ENCODE assay signal across 15 cellular contexts in the genomic region with DNA sequence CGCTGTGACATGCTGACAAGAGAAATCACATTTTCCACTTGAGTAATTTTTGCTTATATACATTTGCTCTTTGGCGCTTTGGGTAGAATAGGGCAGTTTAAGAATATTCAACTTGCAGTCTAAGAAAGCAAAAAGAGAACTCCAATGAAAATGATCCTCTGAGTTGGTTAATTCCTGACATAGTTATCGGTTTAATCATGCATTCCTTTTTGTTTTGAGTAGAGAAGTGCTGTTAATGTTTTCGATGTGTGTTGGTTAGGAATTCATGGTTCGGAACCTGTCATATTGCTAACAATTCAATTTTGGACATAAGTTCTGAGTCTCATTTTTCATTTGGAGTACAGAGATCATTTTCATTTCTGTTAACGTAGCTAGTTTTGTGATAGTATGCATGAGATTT.
DNase-seq lines count a peak whose midpoint lies in the region; ATAC-seq, FAIRE-seq and TF ChIP-seq lines count a peak whose summit lies in the region.
"Had no signal": no experiment of that assay in that cellular context is flagged by ENCODE, and none has a peak within 500 bp of the region (broad histone marks: within the 10 kb centered on the region; RNA-seq: fewer than 3 reads in every experiment).

No MANE protein-coding gene starts in this region.

- peak overlapping the region; percentile 93 for H2BK5ac ChIP-seq in IMR-90 (ENCODE audit: low read depth, low read length, poor library complexity, severe bottlenecking)

- H3K4me1 ChIP-seq in IMR-90 (ENCODE audit: control insufficient read depth, insufficient read depth, low read length) (no peaks in the 10 kb centered on the region; the same call in 1 of the 2 replicates), mesodermal cell (ENCODE audit: control insufficient read depth, insufficient read depth, low read length, poor library complexity, severe bottlenecking) (peaks cover 13% of the 10 kb centered on the region), pancreas (no peaks in the 10 kb centered on the region)
- H3K4me1 ChIP-seq: BLaER1 treated with 17β-estradiol and CSF1 and Interleukin-3, amounts not matched to agents 10 nM and 100 nM had no signal

- no peak for FAIRE-seq in pancreas (lab: Jason Lieb, UNC)

- peak overlapping the region in 1 of 2 experiments; percentile 75; a peak in 1 of 4 replicates for H4K8ac ChIP-seq in IMR-90 (ENCODE audit: low read depth in 2 of 2, low read length in 2 of 2)

- CTCF ChIA-PET in IMR-90 (lab: Yijun Ruan, JAX), result no interaction called here

- H3K27me3 ChIP-seq in IMR-90 (ENCODE audit: control insufficient read depth, insufficient read depth, low read length), result no peaks in the 10 kb centered on the region
- no peaks in the 10 kb centered on the region for H3K27me3 ChIP-seq in pancreas
- H3K27me3 ChIP-seq: BLaER1 treated with 17β-estradiol and CSF1 and Interleukin-3, amounts not matched to agents 10 nM and 100 nM had no signal

- POLR2A ChIA-PET in IMR-90 (lab: Charles Lee; ENCODE audit: unreplicated experiment), result no interaction called here

- H3K23ac ChIP-seq in IMR-90 (ENCODE audit: low read depth, low read length), result no peak overlapping the region

- no peak overlapping the region for H3K4me3 ChIP-seq in IMR-90 (ENCODE audit: insufficient read depth, low read depth, low read length)
- H3K4me3 ChIP-seq in cardiac fibroblast (replicated peaks in 1 of 2; ENCODE audit: low read depth in 2 of 2, low read length in 2 of 2), result no peak overlapping the region
- H3K4me3 ChIP-seq in mesodermal cell (ENCODE audit: extremely low read depth, insufficient read depth, low read length, poor library complexity, severe bottlenecking), result no peak overlapping the region
- H3K4me3 ChIP-seq in pancreas, result no peak overlapping the region
- H3K4me3 ChIP-seq: BLaER1 treated with 17β-estradiol and CSF1 and Interleukin-3, amounts not matched to agents 10 nM and 100 nM had no signal

- no peak overlapping the region for H3K14ac ChIP-seq in IMR-90 (replicated peaks; ENCODE audit: low read depth, low read length)

- H2BK15ac ChIP-seq in IMR-90 (ENCODE audit: low read depth, low read length), result no peak overlapping the region

- H3K4ac ChIP-seq in IMR-90 (ENCODE audit: low read depth, low read length), result peak overlapping the region; percentile 74; the same call in 1 of the 2 replicates

- no peak for TF ChIP-seq RAD21 in IMR-90 (IDR thresholded peaks at IDR 0.05; ENCODE audit: low read length)

- ATAC-seq in IMR-90 (ENCODE audit: low read depth) (peak; percentile 90), pancreas (no peak), HG03135 (IDR thresholded peaks at IDR 0.05; ENCODE audit: unreplicated experiment) (no peak)
- ATAC-seq: activated CD8-positive, alpha-beta memory T cell treated with anti-CD3 and anti-CD28 coated beads, Interleukin-2, amount 10 ng/mL, durations not matched to agents 7 days and 5 days; esophagus mucosa had no signal

- peak overlapping the region; percentile 89; the same call in 1 of the 2 replicates for H2BK120ac ChIP-seq in IMR-90 (ENCODE audit: low read depth, low read length)

- intact Hi-C loops in IMR-90 (cut with micrococcal nuclease), result no loop called here
- intact Hi-C loops in pancreas (cut with DNase I), result no loop called here

- H3K79me1 ChIP-seq in IMR-90 (ENCODE audit: low read depth in 1 of 2, low read length in 2 of 2), result no peaks in the 10 kb centered on the region

- H3K27ac ChIP-seq in IMR-90 (ENCODE audit: insufficient read depth, low read length) (no peak overlapping the region), mesodermal cell (ENCODE audit: low read depth, low read length, severe bottlenecking) (peak overlapping the region; percentile 85), pancreas (no peak overlapping the region)
- H3K27ac ChIP-seq: BLaER1 treated with 17β-estradiol and CSF1 and Interleukin-3, amounts not matched to agents 10 nM and 100 nM had no signal

- H3K36me3 ChIP-seq in IMR-90 (ENCODE audit: control insufficient read depth, insufficient read depth, low read length), result no peaks in the 10 kb centered on the region
- H3K36me3 ChIP-seq in mesodermal cell (ENCODE audit: control insufficient read depth, insufficient read depth, low read length), result no peaks in the 10 kb centered on the region
- no peaks in the 10 kb centered on the region for H3K36me3 ChIP-seq in pancreas
- H3K36me3 ChIP-seq: BLaER1 treated with 17β-estradiol and CSF1 and Interleukin-3, amounts not matched to agents 10 nM and 100 nM had no signal

- DNase-seq in AG08396 (ENCODE audit: low spot score), result peak; percentile 18
- DNase-seq in IMR-90, result peak; percentile 67
- DNase-seq in cardiac fibroblast (ENCODE audit: low read depth in 2 of 2), result peak; percentile 38 to 81
- no peak for DNase-seq in stimulated activated CD4-positive, alpha-beta T cell treated with anti-CD3 and anti-CD28 coated beads, Interleukin-2, amount 100 ng/mL, for 24 hours
- no peak for DNase-seq in RKO (ENCODE audit: low spot score)
- DNase-seq in pancreas, result no peak
- DNase-seq: activated CD8-positive, alpha-beta memory T cell treated with anti-CD3 and anti-CD28 coated beads, Interleukin-2, amount 10 ng/mL, durations not matched to agents 7 days and 5 days; DMS79 treated with DMSO at 0.1 percent for 48 hours; Karpas-422; NCI-H187 treated with DMSO at 0.1 percent for 48 hours; SHP77 had no signal

- no peaks in the 10 kb centered on the region for H4K20me1 ChIP-seq in IMR-90 (ENCODE audit: insufficient read depth, low read length)
- H4K20me1 ChIP-seq: BLaER1 treated with 17β-estradiol and CSF1 and Interleukin-3, amounts not matched to agents 10 nM and 100 nM had no signal

- no peak overlapping the region for H4K91ac ChIP-seq in IMR-90 (ENCODE audit: insufficient read depth, low read depth, low read length)

- H2AFZ ChIP-seq in IMR-90 (replicated peaks; ENCODE audit: low read length, poor library complexity), result no peak overlapping the region

- WGBS in IMR-90 (ENCODE audit: extremely low coverage in 2 of 2, insufficient read length in 1 of 2), 2 experiments, result no CpG with 5 or more reads among the region's 6 CpGs
- 92 to 100% methylated on average over 2 of the region's 6 CpGs for WGBS in mesodermal cell (ENCODE audit: insufficient coverage in 2 of 2), 2 experiments
- 56 to 69% methylated on average over 6 of the region's 6 CpGs for WGBS in pancreas, 2 donors

- H2AK5ac ChIP-seq in IMR-90 (ENCODE audit: low read depth, low read length), result no peak overlapping the region

- no peak overlapping the region for H3K9ac ChIP-seq in IMR-90 (ENCODE audit: low read depth, low read length)
- H3K9ac ChIP-seq: BLaER1 treated with 17β-estradiol and CSF1 and Interleukin-3, amounts not matched to agents 10 nM and 100 nM had no signal

- no TSS peak for BruUV-seq in IMR-90 (replicated peaks; lab: Mats Ljungman, UMichigan)

- TF ChIP-seq POLR2A in IMR-90 (IDR thresholded peaks at IDR 0.05; ENCODE audit: low read depth, low read length), result no peak

- H4K5ac ChIP-seq in IMR-90 (ENCODE audit: low read depth, low read length), result no peak overlapping the region

- TF ChIP-seq CTCF in IMR-90 (conservative IDR thresholded peaks at IDR 0.05; ENCODE audit: low read depth, low read length), result no peak
- TF ChIP-seq CTCF in cardiac fibroblast (IDR thresholded peaks at IDR 0.05; ENCODE audit: low read depth, low read length), result no peak
- TF ChIP-seq CTCF in pancreas (IDR thresholded peaks at IDR 0.05), result no peak

- peaks cover 5% of the 10 kb centered on the region; the same call in 1 of the 2 replicates for H3K9me1 ChIP-seq in IMR-90 (ENCODE audit: insufficient read depth, low read length)

- H3K4me2 ChIP-seq in IMR-90 (ENCODE audit: low read depth, low read length), result peak overlapping the region; percentile 61; the same call in 1 of the 2 replicates
- H3K4me2 ChIP-seq: BLaER1 treated with 17β-estradiol and CSF1 and Interleukin-3, amounts not matched to agents 10 nM and 100 nM had no signal

- H3K56ac ChIP-seq in IMR-90 (ENCODE audit: extremely low read depth, insufficient read depth, low read length), result no peak overlapping the region

- H2BK20ac ChIP-seq in IMR-90 (ENCODE audit: low read depth, low read length), result peak overlapping the region; percentile 68; the same call in 1 of the 2 replicates

- in situ Hi-C loops in IMR-90 (cut with MboI; ENCODE audit: low sequenced_read_pairs), result no loop called here

- H3K9me3 ChIP-seq in IMR-90 (ENCODE audit: control insufficient read depth, insufficient read depth, low read length) (no peaks in the 10 kb centered on the region), mesodermal cell (ENCODE audit: control insufficient read depth, low read length) (no peaks in the 10 kb centered on the region), pancreas (no peaks in the 10 kb centered on the region)
- H3K9me3 ChIP-seq: BLaER1 treated with 17β-estradiol and CSF1 and Interleukin-3, amounts not matched to agents 10 nM and 100 nM had no signal

- 0 out of 2 replicates have a peak overlapping the region, but pooled peaks have one; percentile 1 for H3K18ac ChIP-seq in IMR-90 (ENCODE audit: low read depth, low read length)

- dilution Hi-C loops in IMR-90 (cut with HindIII; ENCODE audit: low sequenced_read_pairs, unreplicated experiment), result no loop called here

- no peak overlapping the region for H2AK9ac ChIP-seq in IMR-90 (replicated peaks; ENCODE audit: low read depth, low read length, poor library complexity)

TF ChIP-seq in IMR-90, 13 proteins besides CTCF, POLR2A, EP300 and RAD21 (continues in another document):
- no peak for TF ChIP-seq FOS (IDR thresholded peaks at IDR 0.05; ENCODE audit: low read depth, low read length)
- TF ChIP-seq BHLHE40 (IDR thresholded peaks at IDR 0.05; ENCODE audit: low read depth, low read length), result no peak
- TF ChIP-seq RCOR1 (IDR thresholded peaks at IDR 0.05; ENCODE audit: insufficient replicate concordance, low read length), result no peak
- TF ChIP-seq, protein P1, sequence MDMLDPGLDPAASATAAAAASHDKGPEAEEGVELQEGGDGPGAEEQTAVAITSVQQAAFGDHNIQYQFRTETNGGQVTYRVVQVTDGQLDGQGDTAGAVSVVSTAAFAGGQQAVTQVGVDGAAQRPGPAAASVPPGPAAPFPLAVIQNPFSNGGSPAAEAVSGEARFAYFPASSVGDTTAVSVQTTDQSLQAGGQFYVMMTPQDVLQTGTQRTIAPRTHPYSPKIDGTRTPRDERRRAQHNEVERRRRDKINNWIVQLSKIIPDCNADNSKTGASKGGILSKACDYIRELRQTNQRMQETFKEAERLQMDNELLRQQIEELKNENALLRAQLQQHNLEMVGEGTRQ (IDR thresholded peaks at IDR 0.05; ENCODE audit: low read depth, low read length), result no peak
- no peak for TF ChIP-seq MAFK (IDR thresholded peaks at IDR 0.05; ENCODE audit: low read depth, low read length)
- TF ChIP-seq CHD1 (IDR thresholded peaks at IDR 0.05; ENCODE audit: low read depth, low read length), result no peak
- TF ChIP-seq CEBPB (IDR thresholded peaks at IDR 0.05; ENCODE audit: low read depth, low read length), result no peak
- no peak for TF ChIP-seq RFX5 (IDR thresholded peaks at IDR 0.05; ENCODE audit: low read depth, low read length)
- no peak for TF ChIP-seq MXI1 (IDR thresholded peaks at IDR 0.05; ENCODE audit: borderline replicate concordance, low read depth, low read length)

Comparison
In these comparisons a context has a peak if more than half of its experiments do, and no peak if none do; other contexts are left out.
1. DNase-seq: peak in AG08396 (single experiment), IMR-90 (single experiment) and cardiac fibroblast (2 of 2); none in stimulated activated CD4-positive, alpha-beta T cell treated with anti-CD3 and anti-CD28 coated beads, Interleukin-2, amount 100 ng/mL, for 24 hours (0 of 2), RKO (single experiment) and pancreas (0 of 6).